ENCODE assay signal across 18 cellular contexts in genomic region chr6:105746539-105746938, GRCh38.
A peak's percentile ranks its signal among the peaks of the same experiment; 100 is the strongest.
DNase-seq lines count a peak whose midpoint lies in the region; ATAC-seq and TF ChIP-seq lines count a peak whose summit lies in the region.
"Had no signal": no experiment of that assay in that cellular context is flagged by ENCODE, and none has a peak within 500 bp of the region (broad histone marks: within the 10 kb centered on the region; RNA-seq: fewer than 3 reads in every experiment).

No MANE protein-coding gene starts in this region.

- H3K4me3 Mint-ChIP-seq in activated CD4-positive, alpha-beta memory T cell treated with anti-CD3 and anti-CD28 coated beads, Interleukin-2, amount 10 ng/mL, durations not matched to agents 7 days and 5 days, result no peak overlapping the region
- no peak overlapping the region for H3K4me3 Mint-ChIP-seq in activated CD4-positive, alpha-beta memory T cell treated with anti-CD3 and anti-CD28 coated beads for 36 hours
- H3K4me3 Mint-ChIP-seq: activated naive CD4-positive, alpha-beta T cell treated with anti-CD3 and anti-CD28 coated beads, Interleukin-2, amount 50 U/mL, for 24 hours; endodermal cell; memory B cell; nephron had no signal

- peak overlapping the region; percentile 43 for H3K27ac ChIP-seq in foreskin keratinocyte
- H3K27ac ChIP-seq: GM23248 had no signal

- H3K27me3 ChIP-seq in foreskin keratinocyte, result no peaks in the 10 kb centered on the region

- H3K9me3 Mint-ChIP-seq in activated CD4-positive, alpha-beta memory T cell treated with anti-CD3 and anti-CD28 coated beads, Interleukin-2, amount 10 ng/mL, durations not matched to agents 7 days and 5 days, result peaks cover 8% of the 10 kb centered on the region
- no peaks in the 10 kb centered on the region for H3K9me3 Mint-ChIP-seq in activated CD4-positive, alpha-beta memory T cell treated with anti-CD3 and anti-CD28 coated beads for 36 hours
- H3K9me3 Mint-ChIP-seq: activated naive CD4-positive, alpha-beta T cell treated with anti-CD3 and anti-CD28 coated beads, Interleukin-2, amount 50 U/mL, for 24 hours; endodermal cell; memory B cell; nephron had no signal

- H3K4me1 Mint-ChIP-seq in activated CD4-positive, alpha-beta memory T cell treated with anti-CD3 and anti-CD28 coated beads, Interleukin-2, amount 10 ng/mL, durations not matched to agents 7 days and 5 days, result peaks cover 54% of the 10 kb centered on the region
- peaks cover 19% of the 10 kb centered on the region for H3K4me1 Mint-ChIP-seq in activated CD4-positive, alpha-beta memory T cell treated with anti-CD3 and anti-CD28 coated beads for 36 hours (ENCODE audit: low read depth)
- H3K4me1 Mint-ChIP-seq: nephron had no signal

- ATAC-seq in HG02885 (IDR thresholded peaks at IDR 0.05; ENCODE audit: poor library complexity, unreplicated experiment) (peak; percentile 41), foreskin keratinocyte (no peak), HG03280 (IDR thresholded peaks at IDR 0.05; ENCODE audit: unreplicated experiment) (no peak)

- no peak for TF ChIP-seq CTCF in foreskin keratinocyte (conservative IDR thresholded peaks at IDR 0.05)

- POLR2A ChIA-PET in activated CD4-positive, alpha-beta memory T cell treated with anti-CD3 and anti-CD28 coated beads, Interleukin-2, amount 10 ng/mL, durations not matched to agents 7 days and 5 days (lab: Charles Lee), result interaction anchor here (1.1 to 1.7 kb wide), 2 partner anchors 246 to 247 kb away, joined by 5 to 9 read pairs; no protein-coding TSS in a partner anchor
- POLR2A ChIA-PET in activated CD4-positive, alpha-beta memory T cell treated with anti-CD3 and anti-CD28 coated beads for 36 hours (lab: Charles Lee), result no interaction called here

- CTCF ChIA-PET in activated CD4-positive, alpha-beta memory T cell treated with anti-CD3 and anti-CD28 coated beads, Interleukin-2, amount 10 ng/mL, durations not matched to agents 7 days and 5 days (lab: Charles Lee), result interaction anchor here (1.2 kb wide), 1 partner anchor 64 kb away, joined by 3 read pairs; no protein-coding TSS in a partner anchor
- CTCF ChIA-PET in activated CD4-positive, alpha-beta memory T cell treated with anti-CD3 and anti-CD28 coated beads for 36 hours (lab: Charles Lee), result interaction anchor here (1.4 kb wide), 1 partner anchor 315 kb away, joined by 3 read pairs; no protein-coding TSS in a partner anchor

- no peak for DNase-seq in activated CD4-positive, alpha-beta memory T cell treated with anti-CD3 and anti-CD28 coated beads, Interleukin-2, amount 10 ng/mL, durations not matched to agents 7 days and 5 days
- DNase-seq in activated CD4-positive, alpha-beta memory T cell treated with anti-CD3 and anti-CD28 coated beads for 36 hours, result no peak
- DNase-seq in NCI-H1436 (lab: John Stamatoyannopoulos, UW) (peak; percentile 51), foreskin keratinocyte (no peak), NCI-H2196 (lab: John Stamatoyannopoulos, UW; ENCODE audit: unreplicated experiment) (no peak)
- DNase-seq in activated naive CD4-positive, alpha-beta T cell treated with Interleukin-2 at 50 U/mL for 16 hours, result no peak
- DNase-seq: C1 segment of cervical spinal cord; endodermal cell; GM23248; hippocampal formation; NCI-H1048; SIG-M5; stimulated activated CD4-positive, alpha-beta T cell treated with anti-CD3 and anti-CD28 coated beads, Interleukin-4, amount 100 ng/mL, for 1 hour had no signal

- intact Hi-C loops in activated CD4-positive, alpha-beta memory T cell treated with anti-CD3 and anti-CD28 coated beads for 36 hours (cut with micrococcal nuclease), result loop anchor here (5.0 kb wide), 1 partner anchor 246 kb away; no protein-coding TSS in a partner anchor

- no peaks in the 10 kb centered on the region for H3K27me3 Mint-ChIP-seq in activated CD4-positive, alpha-beta memory T cell treated with anti-CD3 and anti-CD28 coated beads, Interleukin-2, amount 10 ng/mL, durations not matched to agents 7 days and 5 days
- peaks cover 7% of the 10 kb centered on the region for H3K27me3 Mint-ChIP-seq in activated CD4-positive, alpha-beta memory T cell treated with anti-CD3 and anti-CD28 coated beads for 36 hours

- H3K4me1 ChIP-seq in foreskin keratinocyte, result no peaks in the 10 kb centered on the region

- peak overlapping the region; percentile 24 for H3K27ac Mint-ChIP-seq in activated CD4-positive, alpha-beta memory T cell treated with anti-CD3 and anti-CD28 coated beads, Interleukin-2, amount 10 ng/mL, durations not matched to agents 7 days and 5 days
- no peak overlapping the region for H3K27ac Mint-ChIP-seq in activated CD4-positive, alpha-beta memory T cell treated with anti-CD3 and anti-CD28 coated beads for 36 hours
- H3K27ac Mint-ChIP-seq: activated naive CD4-positive, alpha-beta T cell treated with anti-CD3 and anti-CD28 coated beads, Interleukin-2, amount 50 U/mL, for 24 hours; endodermal cell; memory B cell; nephron had no signal

- peaks cover 12% of the 10 kb centered on the region for H3K36me3 Mint-ChIP-seq in activated CD4-positive, alpha-beta memory T cell treated with anti-CD3 and anti-CD28 coated beads, Interleukin-2, amount 10 ng/mL, durations not matched to agents 7 days and 5 days (ENCODE audit: low read depth)
- H3K36me3 Mint-ChIP-seq in activated CD4-positive, alpha-beta memory T cell treated with anti-CD3 and anti-CD28 coated beads for 36 hours, result no peaks in the 10 kb centered on the region
- H3K36me3 Mint-ChIP-seq: activated naive CD4-positive, alpha-beta T cell treated with anti-CD3 and anti-CD28 coated beads, Interleukin-2, amount 50 U/mL, for 24 hours; memory B cell had no signal
